16 cellular contexts compared by ENCODE assay signal in the genomic region with DNA sequence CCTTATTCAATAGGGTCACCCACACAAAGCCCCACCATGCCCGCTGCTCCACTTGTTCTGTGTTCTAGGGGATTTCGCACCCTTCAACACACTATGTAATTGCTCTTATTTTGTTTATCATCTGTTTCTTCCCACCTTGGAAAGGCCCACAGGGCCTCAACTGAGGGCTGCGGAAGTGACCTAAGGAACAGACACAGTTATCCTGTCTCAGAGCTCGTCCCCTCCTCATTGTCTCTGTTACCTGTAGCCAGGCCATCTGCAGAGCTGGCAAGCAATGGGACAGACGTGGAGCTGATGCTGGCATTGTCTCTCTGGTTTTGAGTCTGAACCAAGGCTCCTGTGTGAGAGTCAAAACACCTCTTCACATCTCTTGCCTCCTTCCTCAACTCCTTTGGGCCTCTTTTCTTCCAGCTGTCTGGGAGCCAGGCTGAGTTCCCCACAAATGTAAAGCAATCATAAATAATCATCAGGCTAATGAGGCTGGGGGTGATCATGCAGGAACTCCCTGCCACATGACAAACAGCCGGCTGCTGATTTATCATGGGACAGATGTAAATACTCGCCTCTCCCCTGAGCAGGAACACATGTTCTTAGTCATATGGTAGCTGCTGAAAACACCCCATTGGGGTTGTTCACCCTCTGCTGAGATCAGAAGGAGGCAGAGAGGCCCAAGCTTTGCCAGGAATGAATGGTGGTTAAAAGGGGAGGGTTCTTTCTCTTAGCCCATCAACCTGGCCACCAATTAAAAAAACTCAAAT.
"Had no signal": no experiment of that assay in that cellular context is flagged by ENCODE, and none has a peak within 500 bp of the region (broad histone marks: within the 10 kb centered on the region; RNA-seq: fewer than 3 reads in every experiment).

No MANE protein-coding gene starts in this region.

- H2AFZ ChIP-seq: hepatocyte had no signal

- H3K4me3 ChIP-seq: ascending aorta, colonic mucosa, gastrocnemius medialis, hepatocyte, skin epidermis, testis had no signal

- H3K27me3 ChIP-seq: ascending aorta, colonic mucosa, gastrocnemius medialis, hepatocyte, testis had no signal

- H3K9me3 ChIP-seq: ascending aorta, colonic mucosa, gastrocnemius medialis, testis had no signal

- H3K9me3 Mint-ChIP-seq: activated CD4-positive, alpha-beta memory T cell treated with anti-CD3 and anti-CD28 coated beads, Interleukin-2, amount 10 ng/mL, durations not matched to agents 7 days and 5 days; activated naive CD8-positive, alpha-beta T cell treated with anti-CD3 and anti-CD28 coated beads, Interleukin-2, amount 50 U/mL, for 24 hours; activated T-helper 1 cell treated with anti-CD3 and anti-CD28 coated beads, Interleukin-12 subunit alpha, Interleukin-12 subunit beta, Interleukin-2, Interleukin-4 antibody, amounts not matched to agents 30 ng/mL and 10 ng/mL and 1 ng/mL, durations not matched to agents 14 hours and 24 hours and 36 hours; stimulated activated naive CD8-positive, alpha-beta T cell treated with anti-CD3 and anti-CD28 coated beads, Interleukin-15, amount 100 ng/mL, for 72 hours had no signal

- ATAC-seq: activated naive CD8-positive, alpha-beta T cell treated with anti-CD3 and anti-CD28 coated beads, Interleukin-2, amount 50 U/mL, for 24 hours; gastrocnemius medialis; stimulated activated naive CD8-positive, alpha-beta T cell treated with anti-CD3 and anti-CD28 coated beads, Interleukin-15, amount 100 ng/mL, for 72 hours had no signal

- H3K79me2 ChIP-seq: hepatocyte had no signal

- H3K4me1 Mint-ChIP-seq: activated CD4-positive, alpha-beta memory T cell treated with anti-CD3 and anti-CD28 coated beads, Interleukin-2, amount 10 ng/mL, durations not matched to agents 7 days and 5 days; stimulated activated naive CD8-positive, alpha-beta T cell treated with anti-CD3 and anti-CD28 coated beads, Interleukin-15, amount 100 ng/mL, for 72 hours had no signal

- DNase-seq: activated CD4-positive, alpha-beta memory T cell treated with anti-CD3 and anti-CD28 coated beads, Interleukin-2, amount 10 ng/mL, durations not matched to agents 7 days and 5 days; activated CD4-positive, alpha-beta T cell treated with anti-CD3 and anti-CD28 coated beads for 1 hour; activated CD8-positive, alpha-beta memory T cell treated with anti-CD3 and anti-CD28 coated beads, Interleukin-2, amount 50 U/mL, for 48 hours; activated naive CD4-positive, alpha-beta T cell treated with Interleukin-2 at 50 U/mL for 16 hours; activated naive CD8-positive, alpha-beta T cell treated with anti-CD3 and anti-CD28 coated beads, Interleukin-2, amount 50 U/mL, for 24 hours; caudate nucleus; colonic mucosa; effector CD8-positive, alpha-beta T cell; gastrocnemius medialis; stimulated activated CD4-positive, alpha-beta T cell treated with anti-CD3 and anti-CD28 coated beads, Interleukin-4, amount 100 ng/mL, for 4 hours; stimulated activated naive CD8-positive, alpha-beta T cell treated with anti-CD3 and anti-CD28 coated beads, Interleukin-15, amount 100 ng/mL, for 72 hours; testis had no signal

- H3K4me2 ChIP-seq: hepatocyte had no signal

- H3K27ac Mint-ChIP-seq: activated CD4-positive, alpha-beta memory T cell treated with anti-CD3 and anti-CD28 coated beads, Interleukin-2, amount 10 ng/mL, durations not matched to agents 7 days and 5 days; activated naive CD8-positive, alpha-beta T cell treated with anti-CD3 and anti-CD28 coated beads, Interleukin-2, amount 50 U/mL, for 24 hours; activated T-helper 1 cell treated with anti-CD3 and anti-CD28 coated beads, Interleukin-12 subunit alpha, Interleukin-12 subunit beta, Interleukin-2, Interleukin-4 antibody, amounts not matched to agents 30 ng/mL and 10 ng/mL and 1 ng/mL, durations not matched to agents 14 hours and 24 hours and 36 hours had no signal

- H3K4me3 Mint-ChIP-seq: activated CD4-positive, alpha-beta memory T cell treated with anti-CD3 and anti-CD28 coated beads, Interleukin-2, amount 10 ng/mL, durations not matched to agents 7 days and 5 days; activated naive CD8-positive, alpha-beta T cell treated with anti-CD3 and anti-CD28 coated beads, Interleukin-2, amount 50 U/mL, for 24 hours; activated T-helper 1 cell treated with anti-CD3 and anti-CD28 coated beads, Interleukin-12 subunit alpha, Interleukin-12 subunit beta, Interleukin-2, Interleukin-4 antibody, amounts not matched to agents 30 ng/mL and 10 ng/mL and 1 ng/mL, durations not matched to agents 14 hours and 24 hours and 36 hours; stimulated activated naive CD8-positive, alpha-beta T cell treated with anti-CD3 and anti-CD28 coated beads, Interleukin-15, amount 100 ng/mL, for 72 hours had no signal

- H3K36me3 ChIP-seq: ascending aorta, colonic mucosa, gastrocnemius medialis had no signal

- H3K4me1 ChIP-seq: colonic mucosa, gastrocnemius medialis had no signal

- H3K27ac ChIP-seq: ascending aorta, colonic mucosa, gastrocnemius medialis, hepatocyte, skin epidermis, testis had no signal
